In genomic region chr1:211476200-211476849, GRCh38 we compare ENCODE assay signal across 8 cellular contexts. TPM values are rescaled to one million over a fixed set of nuclear protein-coding genes. Genes with fewer than 3 reads are reported as not detected.
DNase-seq lines count a peak whose midpoint lies in the region; ATAC-seq and TF ChIP-seq lines count a peak whose summit lies in the region.

No MANE protein-coding gene starts in this region.

- POLR2A ChIA-PET in AG04449 (lab: Yijun Ruan, JAX): interaction anchor here (0.6 kb wide), 1 partner anchor 150 kb away, joined by 3 read pairs; no protein-coding TSS in a partner anchor

- TF ChIP-seq CTCF in AG04449 (IDR thresholded peaks at IDR 0.05; ENCODE audit: insufficient read depth, low read length, missing control alignments) (peak; percentile 82), OCI-LY3 (IDR thresholded peaks at IDR 0.05; ENCODE audit: low read depth, low read length) (peak; percentile 99), testis (IDR thresholded peaks at IDR 0.05) (peak; percentile 33 to 73 (median 58))

- no peaks in the 10 kb centered on the region for H4K20me1 ChIP-seq in OCI-LY3 (ENCODE audit: insufficient read depth, low read length)

- no peaks in the 10 kb centered on the region for H3K79me2 ChIP-seq in OCI-LY3 (ENCODE audit: low read length)

- DNase-seq in AG04449 (ENCODE audit: low read depth, low spot score): peak; percentile 17
- DNase-seq in HS-5 (ENCODE audit: low read depth): peak; percentile 24
- peak; percentile 78 for DNase-seq in activated T-cell treated with anti-CD3 and anti-CD28 coated beads for 4 hours
- peak; percentile 76 for DNase-seq in fibroblast of peridontal ligament (ENCODE audit: extremely low read depth)
- DNase-seq in occipital lobe (lab: John Stamatoyannopoulos, UW): peak; percentile 16
- DNase-seq in testis: peak; percentile 85

- CTCF ChIA-PET in AG04449 (lab: Yijun Ruan, JAX): interaction anchor here (0.9 to 6.8 kb wide), 13 partner anchors 7 to 181 kb away, joined by 3 to 88 read pairs (median 6); no protein-coding TSS in a partner anchor

- H3K4me3 ChIP-seq in AG04449 (ENCODE audit: low read depth, low read length) (no peak overlapping the region), OCI-LY3 (ENCODE audit: low read length) (no peak overlapping the region), testis (no peak overlapping the region)

- intact Hi-C loops in testis (cut with DNase I; ENCODE audit: low total_unique reads): no loop called here

- 0 out of 2 replicates have a peak overlapping the region, but pooled peaks have one; percentile 3 for H2AFZ ChIP-seq in OCI-LY3 (ENCODE audit: low read depth, low read length)

- H3K4me1 ChIP-seq in OCI-LY3 (ENCODE audit: low read length): no peaks in the 10 kb centered on the region
- H3K4me1 ChIP-seq in testis: peaks cover 9% of the 10 kb centered on the region

- H3K9me3 ChIP-seq in OCI-LY3 (ENCODE audit: insufficient read depth, low read length) (no peaks in the 10 kb centered on the region), testis (no peaks in the 10 kb centered on the region)

- H3K4me2 ChIP-seq in OCI-LY3 (ENCODE audit: low read length): no peak overlapping the region

- no peak for TF ChIP-seq POLR2A in testis (IDR thresholded peaks at IDR 0.05)

- H3K36me3 ChIP-seq in OCI-LY3 (replicated peaks; ENCODE audit: low read depth, low read length): no peaks in the 10 kb centered on the region
- no peaks in the 10 kb centered on the region for H3K36me3 ChIP-seq in testis (ENCODE audit: low read depth, missing control alignments)

- peak; percentile 59 for ATAC-seq in GM18861 (IDR thresholded peaks at IDR 0.05; ENCODE audit: unreplicated experiment)

- no peak overlapping the region for H3K27ac ChIP-seq in OCI-LY3 (ENCODE audit: low read length)
- H3K27ac ChIP-seq in testis: no peak overlapping the region

- no peak overlapping the region for H3K9ac ChIP-seq in OCI-LY3 (ENCODE audit: low read length)

- H3K27me3 ChIP-seq in OCI-LY3 (ENCODE audit: low read depth, low read length) (peaks cover 14% of the 10 kb centered on the region), testis (no peaks in the 10 kb centered on the region)

- WGBS in testis, 2 donors: 33 to 36% methylated on average over 3 of the region's 3 CpGs

RNA-seq across cellular contexts. Expression of gene RD3, which starts 15.6 kb away (rescaled TPM):
- total RNA-seq in occipital lobe: not detected
- under 1 TPM in 1 of 2 donors, not detected in 1; 0.19 TPM for total RNA-seq in testis
- polyA plus RNA-seq in testis (ENCODE audit: insufficient read depth, low read depth, low replicate concordance): not detected

Comparison
In these comparisons a context has a peak if more than half of its experiments do, and no peak if none do; other contexts are left out.
1. DNase-seq: peak in every context shown above with its lines; median percentile 85 in testis; 78 in activated T-cell treated with anti-CD3 and anti-CD28 coated beads for 4 hours; 76 in fibroblast of peridontal ligament; 24 in HS-5; 17 in AG04449; 16 in occipital lobe.